Comparison of ENCODE assay signal across 10 cellular contexts in the genomic region with DNA sequence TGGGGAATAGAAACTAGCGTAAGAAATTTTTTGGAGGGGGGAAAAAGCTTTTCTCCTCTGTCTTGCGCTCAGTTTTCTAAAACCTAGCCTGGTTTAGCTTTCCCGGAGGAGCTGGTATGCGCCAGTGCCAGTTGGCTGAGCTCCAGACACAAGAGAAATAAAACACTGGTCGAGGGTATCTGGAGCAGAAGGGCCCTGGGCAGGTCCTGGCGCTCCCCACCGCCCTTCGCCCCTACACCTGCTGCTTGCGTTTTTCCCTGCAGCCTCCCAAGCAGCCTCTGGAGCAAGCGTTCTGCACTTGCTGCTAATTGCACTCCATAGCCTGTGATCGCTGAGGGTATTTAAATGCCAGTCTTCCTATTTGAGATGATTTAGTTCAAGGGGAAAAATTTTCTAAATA. TPM values are rescaled to one million over a fixed set of nuclear protein-coding genes. Genes with fewer than 3 reads are reported as not detected.
DNase-seq lines count a peak whose midpoint lies in the region; ATAC-seq and TF ChIP-seq lines count a peak whose summit lies in the region.
"Had no signal": no experiment of that assay in that cellular context is flagged by ENCODE, and none has a peak within 500 bp of the region (broad histone marks: within the 10 kb centered on the region; RNA-seq: fewer than 3 reads in every experiment).

No MANE protein-coding gene starts in this region.

- H3K9me3 Mint-ChIP-seq in glutamatergic neuron (ENCODE audit: unreplicated experiment): no peaks in the 10 kb centered on the region
- H3K9me3 Mint-ChIP-seq in activated naive CD4-positive, alpha-beta T cell treated with anti-CD3 and anti-CD28 coated beads, Interleukin-2, amount 10 ng/mL, durations not matched to agents 7 days and 5 days: no peaks in the 10 kb centered on the region
- H3K9me3 Mint-ChIP-seq: activated T-helper 2 cell treated with anti-CD3 and anti-CD28 coated beads, Interferon-gamma antibody, Interleukin-2, Interleukin-4, amounts not matched to agents 10 μg/mL and 5 μg/mL and 100 μg/mL, durations not matched to agents 14 hours and 24 hours and 36 hours had no signal

- WGBS in GM23248 (ENCODE audit: low coverage in 1 of 2, low lambda C conversion rate in 2 of 2, missing lambda C conversion rate in 2 of 2), 2 experiments: 13 to 15% methylated on average over 11 of the region's 11 CpGs

- peak overlapping the region; percentile 64 for H3K9ac ChIP-seq in GM23248

- H3K27me3 ChIP-seq in GM23248 (replicated peaks; ENCODE audit: insufficient read depth): no peaks in the 10 kb centered on the region

- H3K27ac Mint-ChIP-seq in glutamatergic neuron (ENCODE audit: unreplicated experiment): no peak overlapping the region
- H3K27ac Mint-ChIP-seq in activated naive CD4-positive, alpha-beta T cell treated with anti-CD3 and anti-CD28 coated beads, Interleukin-2, amount 10 ng/mL, durations not matched to agents 7 days and 5 days: no peak overlapping the region
- H3K27ac Mint-ChIP-seq: activated T-helper 2 cell treated with anti-CD3 and anti-CD28 coated beads, Interferon-gamma antibody, Interleukin-2, Interleukin-4, amounts not matched to agents 10 μg/mL and 5 μg/mL and 100 μg/mL, durations not matched to agents 14 hours and 24 hours and 36 hours had no signal

- no peaks in the 10 kb centered on the region for H3K36me3 Mint-ChIP-seq in glutamatergic neuron (ENCODE audit: unreplicated experiment)
- no peaks in the 10 kb centered on the region for H3K36me3 Mint-ChIP-seq in activated naive CD4-positive, alpha-beta T cell treated with anti-CD3 and anti-CD28 coated beads, Interleukin-2, amount 10 ng/mL, durations not matched to agents 7 days and 5 days

- H3K36me3 ChIP-seq in GM23248 (ENCODE audit: low read depth): no peaks in the 10 kb centered on the region
- H3K36me3 ChIP-seq: neutrophil had no signal

- peaks cover 2% of the 10 kb centered on the region for H3K4me1 Mint-ChIP-seq in glutamatergic neuron (ENCODE audit: low read depth, unreplicated experiment)
- peaks cover 16% of the 10 kb centered on the region for H3K4me1 Mint-ChIP-seq in activated naive CD4-positive, alpha-beta T cell treated with anti-CD3 and anti-CD28 coated beads, Interleukin-2, amount 10 ng/mL, durations not matched to agents 7 days and 5 days

- CTCF ChIA-PET in RWPE1 (lab: Yijun Ruan, JAX): interaction anchor here (0.5 to 0.8 kb wide), 3 partner anchors 34 to 1227 kb away, joined by 3 read pairs; no protein-coding TSS in a partner anchor
- CTCF ChIA-PET in activated naive CD4-positive, alpha-beta T cell treated with anti-CD3 and anti-CD28 coated beads, Interleukin-2, amount 10 ng/mL, durations not matched to agents 7 days and 5 days (lab: Charles Lee): no interaction called here

- ATAC-seq in GM21381 (IDR thresholded peaks at IDR 0.05; ENCODE audit: unreplicated experiment) (no peak), HG03460 (IDR thresholded peaks at IDR 0.05; ENCODE audit: unreplicated experiment) (no peak)

- H3K9me2 ChIP-seq in GM23248 (ENCODE audit: insufficient read depth): no peaks in the 10 kb centered on the region

- TF ChIP-seq CTCF in RWPE1 (conservative IDR thresholded peaks at IDR 0.05; ENCODE audit: low read depth): no peak
- no peak for TF ChIP-seq CTCF in glutamatergic neuron (IDR thresholded peaks at IDR 0.05; ENCODE audit: partially characterized antibody, unreplicated experiment)

- peaks cover 4% of the 10 kb centered on the region for H3K27me3 Mint-ChIP-seq in glutamatergic neuron (ENCODE audit: unreplicated experiment)
- peaks cover 29% of the 10 kb centered on the region for H3K27me3 Mint-ChIP-seq in activated naive CD4-positive, alpha-beta T cell treated with anti-CD3 and anti-CD28 coated beads, Interleukin-2, amount 10 ng/mL, durations not matched to agents 7 days and 5 days

- no peaks in the 10 kb centered on the region for H4K20me1 ChIP-seq in GM23248 (ENCODE audit: insufficient read depth)

- in situ Hi-C loops in GM23248 (cut with MboI): no loop called here

- peak overlapping the region; percentile 79 for H3K4me3 ChIP-seq in GM23248

- H3K4me2 ChIP-seq in GM23248 (ENCODE audit: unreplicated experiment): peak overlapping the region; percentile 79

- no peaks in the 10 kb centered on the region for H3F3A ChIP-seq in GM23248 (ENCODE audit: insufficient read depth)

- H3K79me2 ChIP-seq in GM23248 (ENCODE audit: insufficient read depth): no peaks in the 10 kb centered on the region

- no peaks in the 10 kb centered on the region for H3K9me3 ChIP-seq in GM23248 (ENCODE audit: low read depth)
- H3K9me3 ChIP-seq: neutrophil had no signal

- DNase-seq in GM23248 (peak; percentile 23), RWPE1 (ENCODE audit: low spot score) (no peak), glutamatergic neuron (peak; percentile 23), retina (peak; percentile 62)
- DNase-seq in activated CD8-positive, alpha-beta memory T cell treated with anti-CD3 and anti-CD28 coated beads for 24 hours: no peak
- DNase-seq in activated naive CD4-positive, alpha-beta T cell treated with anti-CD3 and anti-CD28 coated beads, Interleukin-2, amount 10 ng/mL, durations not matched to agents 7 days and 5 days: no peak

- H3K27ac ChIP-seq in GM23248 (no peak overlapping the region), RWPE1 (peak overlapping the region; percentile 92)
- H3K27ac ChIP-seq: neutrophil had no signal

- H2AFZ ChIP-seq in GM23248: peak overlapping the region; percentile 87

- H3K4me3 Mint-ChIP-seq in glutamatergic neuron (ENCODE audit: unreplicated experiment): peak overlapping the region; percentile 85
- H3K4me3 Mint-ChIP-seq in activated naive CD4-positive, alpha-beta T cell treated with anti-CD3 and anti-CD28 coated beads, Interleukin-2, amount 10 ng/mL, durations not matched to agents 7 days and 5 days: no peak overlapping the region

- no peaks in the 10 kb centered on the region for H3K4me1 ChIP-seq in GM23248 (ENCODE audit: insufficient read depth)

- POLR2A ChIA-PET in RWPE1 (lab: Yijun Ruan, JAX; ENCODE audit: low non-redundant PET): interaction anchor here (0.7 kb wide), 1 partner anchor 197 kb away, joined by 4 read pairs; no protein-coding TSS in a partner anchor

RNA-seq across cellular contexts. Expression of gene EREG, which starts 0.8 kb away (rescaled TPM):
- 4.2 and 4.4 TPM in 2 replicates for total RNA-seq in GM23248 (2014; rRNA removed; shearing (Covaris generic))
- 1.6 and 1.8 TPM in 2 replicates for polyA plus RNA-seq in GM23248 (2016; fragmentation: Nextera tagmentation; extraction: Ambion mirVana)
- not detected for total RNA-seq in glutamatergic neuron (ENCODE audit: unreplicated experiment)
- total RNA-seq: activated T-helper 2 cell treated with anti-CD3 and anti-CD28 coated beads, Interferon-gamma antibody, Interleukin-2, Interleukin-4, amounts not matched to agents 10 μg/mL and 5 μg/mL and 100 μg/mL, durations not matched to agents 14 hours and 24 hours and 36 hours had no signal

RNA-seq across cellular contexts. Expression of gene EPGN, which starts 57.5 kb away (rescaled TPM):
- 0.86 TPM in 1 of 2 replicates, not detected in the other for total RNA-seq in GM23248 (2014; rRNA removed; shearing (Covaris generic))
- polyA plus RNA-seq in GM23248 (2016; fragmentation: Nextera tagmentation; extraction: Ambion mirVana): 0.46 TPM in 1 of 2 replicates, not detected in the other
- total RNA-seq in glutamatergic neuron (ENCODE audit: unreplicated experiment): not detected
- total RNA-seq: activated T-helper 2 cell treated with anti-CD3 and anti-CD28 coated beads, Interferon-gamma antibody, Interleukin-2, Interleukin-4, amounts not matched to agents 10 μg/mL and 5 μg/mL and 100 μg/mL, durations not matched to agents 14 hours and 24 hours and 36 hours had no signal

Comparison
In these comparisons a context has a peak if more than half of its experiments do, and no peak if none do; other contexts are left out.
1. DNase-seq: peak in GM23248 (single experiment), glutamatergic neuron (single experiment) and retina (single experiment); none in RWPE1 (single experiment), activated CD8-positive, alpha-beta memory T cell treated with anti-CD3 and anti-CD28 coated beads for 24 hours (single experiment) and activated naive CD4-positive, alpha-beta T cell treated with anti-CD3 and anti-CD28 coated beads, Interleukin-2, amount 10 ng/mL, durations not matched to agents 7 days and 5 days (single experiment).